Comparison of ENCODE assay signal across 1 cellular context in genomic region chr22:39832627-39833074, GRCh38.
TF ChIP-seq lines count a peak whose summit lies in the region.

No MANE protein-coding gene starts in this region.

TF ChIP-seq in K562, 482 proteins besides CTCF, POLR2A, EP300 and RAD21 (continued from another document and continues in another):
- TF ChIP-seq MEF2A (IDR thresholded peaks at IDR 0.05; ENCODE audit: control insufficient read depth, low read depth, low read length) (no peak), XRCC5 (IDR thresholded peaks at IDR 0.05; ENCODE audit: low read depth, low read length) (no peak), JUND (IDR thresholded peaks at IDR 0.05; ENCODE audit: borderline replicate concordance, low read depth, low read length) (peak; percentile 73; the same call in 1 of the 2 replicates), JUND (tag; IDR thresholded peaks at IDR 0.05; ENCODE audit: borderline replicate concordance, low read depth, low read length) (peak; percentile 49; the same call in 1 of the 3 replicates), DMBX1 (CRISPR knock-in tag; IDR thresholded peaks at IDR 0.05; ENCODE audit: borderline replicate concordance) (peak; percentile 51; the same call in 1 of the 2 replicates), MYNN (IDR thresholded peaks at IDR 0.05) (peak; percentile 65; the same call in 1 of the 2 replicates), MYNN (CRISPR knock-in tag; IDR thresholded peaks at IDR 0.05) (no peak), ZKSCAN8 (CRISPR knock-in tag; IDR thresholded peaks at IDR 0.05) (0 out of 2 replicates have a peak, but pooled peaks have one; percentile 35), AFF1 (IDR thresholded peaks at IDR 0.05; ENCODE audit: low read depth in 1 of 2, partially characterized antibody in 2 of 2) (peak in 1 of 2 experiments; percentile 28), TAF1 (IDR thresholded peaks at IDR 0.05; ENCODE audit: control insufficient read depth, extremely low read depth, insufficient read depth, low read length, severe bottlenecking) (peak; percentile 65), ZNF639 (CRISPR knock-in tag; conservative IDR thresholded peaks at IDR 0.05 in 1 of 2, IDR thresholded peaks at IDR 0.05 in 1 of 2) (peak in 1 of 2 experiments; percentile 76; a peak in 1 of 4 replicates), PRPF4 (IDR thresholded peaks at IDR 0.05; ENCODE audit: insufficient read depth, low read depth, low read length, poor library complexity, severe bottlenecking) (no peak), LEF1 (IDR thresholded peaks at IDR 0.05) (peak; percentile 70; the same call in 1 of the 2 replicates), CBFA2T3 (IDR thresholded peaks at IDR 0.05) (peak; percentile 91), MAFF (IDR thresholded peaks at IDR 0.05; ENCODE audit: low read length) (0 out of 2 replicates have a peak, but pooled peaks have one; percentile 14), MTA3 (IDR thresholded peaks at IDR 0.05; ENCODE audit: borderline replicate concordance) (peak; percentile 56; the same call in 1 of the 2 replicates), PML (IDR thresholded peaks at IDR 0.05; ENCODE audit: low read length) (peak; percentile 49; the same call in 1 of the 2 replicates), RBFOX2 (IDR thresholded peaks at IDR 0.05; ENCODE audit: low read depth, low read length) (peak; percentile 64), ETV5 (CRISPR knock-in tag; IDR thresholded peaks at IDR 0.05; ENCODE audit: low read depth) (peak; percentile 89), RCOR1 (IDR thresholded peaks at IDR 0.05; ENCODE audit: borderline replicate concordance in 1 of 2, low read depth in 2 of 2, low read length in 2 of 2) (peak; percentile 9 to 64; a peak in 1 of 4 replicates), ZKSCAN1 (IDR thresholded peaks at IDR 0.05; ENCODE audit: low read depth, low read length) (0 out of 2 replicates have a peak, but pooled peaks have one; percentile 33), NCOA1 (IDR thresholded peaks at IDR 0.05; ENCODE audit: low read depth) (peak; percentile 51; the same call in 1 of the 2 replicates), SMARCA4 (IDR thresholded peaks at IDR 0.05) (peak; percentile 84), CREM (IDR thresholded peaks at IDR 0.05; ENCODE audit: low read depth) (peak; percentile 71), HLTF (IDR thresholded peaks at IDR 0.05) (no peak), NCOR1 (IDR thresholded peaks at IDR 0.05) (peak; percentile 82), GTF2F1 (IDR thresholded peaks at IDR 0.05; ENCODE audit: low read depth, low read length) (0 out of 2 replicates have a peak, but pooled peaks have one; percentile 44), ATF1 (CRISPR knock-in tag; IDR thresholded peaks at IDR 0.05) (no peak), ATF1 (tag; IDR thresholded peaks at IDR 0.05) (peak; percentile 47), ARID3B (CRISPR knock-in tag; IDR thresholded peaks at IDR 0.05; ENCODE audit: borderline replicate concordance) (no peak), ZNF445 (CRISPR knock-in tag; IDR thresholded peaks at IDR 0.05; ENCODE audit: low read depth) (no peak), ZBTB2 (IDR thresholded peaks at IDR 0.05) (0 out of 2 replicates have a peak, but pooled peaks have one; percentile 52), TFAP4 (CRISPR knock-in tag; IDR thresholded peaks at IDR 0.05; ENCODE audit: borderline replicate concordance) (no peak), ZNF696 (CRISPR knock-in tag; conservative IDR thresholded peaks at IDR 0.05) (no peak), ZNF592 (IDR thresholded peaks at IDR 0.05) (peak; percentile 56; the same call in 1 of the 2 replicates), TAF9B (IDR thresholded peaks at IDR 0.05; ENCODE audit: partially characterized antibody) (peak; percentile 51), RBM39 (optimal IDR thresholded peaks at IDR 0.05; ENCODE audit: low read depth, low read length) (no peak), SUPT5H (IDR thresholded peaks at IDR 0.05) (peak; percentile 69), ZMIZ1 (IDR thresholded peaks at IDR 0.05; ENCODE audit: low read depth in 2 of 2, low read length in 2 of 2) (peak in 1 of 2 experiments; percentile 82; a peak in 1 of 4 replicates), MEIS2 (IDR thresholded peaks at IDR 0.05; ENCODE audit: partially characterized antibody) (peak; percentile 31), ZBTB33 (CRISPR knock-in tag; IDR thresholded peaks at IDR 0.05) (no peak), POLR2H (tag; IDR thresholded peaks at IDR 0.05; ENCODE audit: low read depth) (peak; percentile 61; the same call in 1 of the 2 replicates), CREB1 (IDR thresholded peaks at IDR 0.05) (0 out of 2 replicates have a peak, but pooled peaks have one; percentile 14), CREB1 (CRISPR knock-in tag; IDR thresholded peaks at IDR 0.05) (no peak), POLR2B (IDR thresholded peaks at IDR 0.05; ENCODE audit: low read depth, partially characterized antibody) (peak; percentile 35)
